23 cellular contexts compared by ENCODE assay signal in the genomic region with DNA sequence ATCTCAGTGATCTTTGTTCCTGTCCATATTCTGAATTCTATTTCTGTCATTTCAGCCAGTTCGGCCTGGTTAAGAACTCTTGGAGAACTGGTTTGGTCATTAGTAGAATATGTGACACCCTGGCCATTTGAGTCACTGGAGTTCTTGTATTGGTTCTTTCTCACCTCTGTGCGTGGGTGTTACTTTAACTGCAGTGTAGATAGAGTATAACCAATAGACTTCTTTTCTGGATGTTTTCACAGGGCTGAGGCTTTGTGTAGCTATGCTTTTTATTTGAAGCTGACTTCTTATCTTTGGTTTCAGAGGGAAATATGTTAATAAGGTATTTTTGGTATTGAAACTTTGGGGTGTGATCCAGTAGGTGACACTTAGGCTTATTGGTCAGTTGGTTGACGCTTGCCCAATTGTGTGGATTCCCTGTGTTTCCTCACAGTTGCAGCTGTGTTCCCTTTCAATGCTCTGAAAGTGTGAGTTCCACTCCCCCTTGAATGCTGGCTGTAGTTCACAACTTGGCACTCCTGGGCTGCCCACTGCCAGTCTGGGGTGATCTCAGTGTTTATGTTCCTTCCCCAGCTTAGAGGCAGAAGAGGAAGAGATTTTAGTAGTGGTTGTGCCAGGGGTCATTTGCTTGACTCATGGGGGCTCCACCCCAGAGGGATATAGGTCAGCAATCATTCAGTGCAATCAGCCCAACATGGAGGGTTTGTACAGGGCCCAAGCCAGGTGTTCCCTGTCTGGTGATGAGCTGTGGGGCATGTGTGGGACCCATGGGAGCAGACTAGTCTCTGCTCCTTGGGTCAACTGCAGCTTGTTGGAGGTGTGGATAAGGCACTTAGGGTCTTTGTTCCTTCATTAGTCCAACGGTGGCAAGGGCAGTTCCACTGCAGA. TPM values are rescaled to one million over a fixed set of nuclear protein-coding genes. Genes with fewer than 3 reads are reported as not detected.
DNase-seq lines count a peak whose midpoint lies in the region; ATAC-seq and TF ChIP-seq lines count a peak whose summit lies in the region.
"Had no signal": no experiment of that assay in that cellular context is flagged by ENCODE, and none has a peak within 500 bp of the region (broad histone marks: within the 10 kb centered on the region; RNA-seq: fewer than 3 reads in every experiment).

No MANE protein-coding gene starts in this region.

- no peak for TF ChIP-seq POLR2A in IMR-90 (IDR thresholded peaks at IDR 0.05; ENCODE audit: low read depth, low read length)

- H3K4me3 ChIP-seq in AG10803 (ENCODE audit: low read length) (no peak overlapping the region), IMR-90 (ENCODE audit: insufficient read depth, low read depth, low read length) (no peak overlapping the region), mesenchymal stem cell (ENCODE audit: insufficient read depth in 1 of 2, low read depth in 1 of 2, low read length in 2 of 2) (no peak overlapping the region)
- H3K4me3 ChIP-seq: A549, GM23338, Peyer's patch had no signal

- no peaks in the 10 kb centered on the region for H4K20me1 ChIP-seq in IMR-90 (ENCODE audit: insufficient read depth, low read length)

- H2BK20ac ChIP-seq in IMR-90 (ENCODE audit: low read depth, low read length) = no peak overlapping the region

- H3K27me3 ChIP-seq in IMR-90 (ENCODE audit: control insufficient read depth, insufficient read depth, low read length) (no peaks in the 10 kb centered on the region), mesenchymal stem cell (ENCODE audit: control insufficient read depth in 1 of 2, insufficient read depth in 1 of 2, low read length in 2 of 2) (no peaks in the 10 kb centered on the region)
- H3K27me3 ChIP-seq: BE2C, Peyer's patch had no signal

- H2BK15ac ChIP-seq in IMR-90 (ENCODE audit: low read depth, low read length) (no peak overlapping the region), mesenchymal stem cell (ENCODE audit: low read depth, poor library complexity, severe bottlenecking) (no peak overlapping the region)

- POLR2A ChIA-PET in IMR-90 (lab: Charles Lee; ENCODE audit: unreplicated experiment) = no interaction called here

- H3K4ac ChIP-seq in IMR-90 (ENCODE audit: low read depth, low read length) (no peak overlapping the region), mesenchymal stem cell (ENCODE audit: low read depth in 1 of 2, low read length in 2 of 2) (no peak overlapping the region)

- H2BK5ac ChIP-seq in IMR-90 (ENCODE audit: low read depth, low read length, poor library complexity, severe bottlenecking) (no peak overlapping the region), mesenchymal stem cell (ENCODE audit: low read depth, low read length, poor library complexity, severe bottlenecking) (no peak overlapping the region)

- no peak overlapping the region for H3K56ac ChIP-seq in IMR-90 (ENCODE audit: extremely low read depth, insufficient read depth, low read length)

- WGBS in IMR-90 (ENCODE audit: extremely low coverage in 2 of 2, insufficient read length in 1 of 2), 2 experiments = 0% methylated on average over 1 of the region's 4 CpGs; no CpG with 5 or more reads in 1 of the 2 experiments
- WGBS in mesenchymal stem cell = 81% methylated on average over 4 of the region's 4 CpGs

- H2BK120ac ChIP-seq in IMR-90 (ENCODE audit: low read depth, low read length) (no peak overlapping the region), mesenchymal stem cell (ENCODE audit: low read depth, low read length) (no peak overlapping the region)

- no peaks in the 10 kb centered on the region for H3K36me3 ChIP-seq in IMR-90 (ENCODE audit: control insufficient read depth, insufficient read depth, low read length)
- H3K36me3 ChIP-seq in mesenchymal stem cell (ENCODE audit: control insufficient read depth in 1 of 2, insufficient read depth in 2 of 2, low read depth in 1 of 2, low read length in 2 of 2) = no peaks in the 10 kb centered on the region
- H3K36me3 ChIP-seq: BE2C, Peyer's patch had no signal

- H3K9me3 ChIP-seq in IMR-90 (ENCODE audit: control insufficient read depth, insufficient read depth, low read length) (no peaks in the 10 kb centered on the region), mesenchymal stem cell (ENCODE audit: control insufficient read depth, low read length) (no peaks in the 10 kb centered on the region)
- H3K9me3 ChIP-seq: A549, BE2C, Peyer's patch had no signal

- CTCF ChIA-PET in IMR-90 (lab: Yijun Ruan, JAX) = no interaction called here
- CTCF ChIA-PET in Calu3 (lab: Charles Lee) = no interaction called here

- DNase-seq in AG10803 (ENCODE audit: low read depth) = peak; percentile 1
- DNase-seq in IMR-90 = peak; percentile 34
- DNase-seq in mesenchymal stem cell = peak; percentile 13
- no peak for DNase-seq in NCI-H2227 treated with DMSO at 0.1 percent for 48 hours (lab: John Stamatoyannopoulos, UW)
- DNase-seq in UCSD-AML1 (lab: John Stamatoyannopoulos, UW; ENCODE audit: unreplicated experiment) = no peak
- DNase-seq in Calu3 = no peak
- DNase-seq: BE2C, DMS79, HCEC 1CT, KBM-7, MV-4-11, NCI-H1105 treated with DMSO at 0.1 percent for 48 hours, NCI-H2029 treated with DMSO at 0.1 percent for 48 hours, NCI-H345, NCI-H524, NCI-H82, Peyer's patch had no signal

- H2AFZ ChIP-seq in IMR-90 (replicated peaks; ENCODE audit: low read length, poor library complexity) = no peak overlapping the region
- H2AFZ ChIP-seq in mesenchymal stem cell (ENCODE audit: low read depth, low read length) = no peak overlapping the region
- H2AFZ ChIP-seq: GM23338 had no signal

- H3K36me3 Mint-ChIP-seq in Calu3 (ENCODE audit: insufficient read depth, unreplicated experiment) = no peaks in the 10 kb centered on the region

- H2AK9ac ChIP-seq in IMR-90 (replicated peaks; ENCODE audit: low read depth, low read length, poor library complexity) = no peak overlapping the region

- H4K8ac ChIP-seq in IMR-90 (ENCODE audit: low read depth in 2 of 2, low read length in 2 of 2) = no peak overlapping the region
- no peak overlapping the region for H4K8ac ChIP-seq in mesenchymal stem cell (ENCODE audit: low read length)

- peak overlapping the region; percentile 13; the same call in 1 of the 2 replicates for H3K18ac ChIP-seq in IMR-90 (ENCODE audit: low read depth, low read length)
- no peak overlapping the region for H3K18ac ChIP-seq in mesenchymal stem cell (ENCODE audit: low read depth in 1 of 2, low read length in 2 of 2)

- no peaks in the 10 kb centered on the region for H3K9me1 ChIP-seq in IMR-90 (ENCODE audit: insufficient read depth, low read length)

- H3K27me3 Mint-ChIP-seq in Calu3 (ENCODE audit: unreplicated experiment) = no peaks in the 10 kb centered on the region

- H3K4me1 Mint-ChIP-seq in Calu3 (ENCODE audit: low read depth, unreplicated experiment) = peaks cover 9% of the 10 kb centered on the region

- no peak overlapping the region for H3K14ac ChIP-seq in IMR-90 (replicated peaks; ENCODE audit: low read depth, low read length)
- no peak overlapping the region for H3K14ac ChIP-seq in mesenchymal stem cell (ENCODE audit: low read length in 2 of 2)

- ATAC-seq in IMR-90 (ENCODE audit: low read depth) (peak; percentile 24; the same call in 1 of the 2 replicates), esophagus mucosa (peak; percentile 56)
- ATAC-seq: A549, GM23338, HepG2 had no signal

- no peak overlapping the region for H4K91ac ChIP-seq in IMR-90 (ENCODE audit: insufficient read depth, low read depth, low read length)
- H4K91ac ChIP-seq in mesenchymal stem cell (ENCODE audit: low read length) = no peak overlapping the region

- H3K23ac ChIP-seq in IMR-90 (ENCODE audit: low read depth, low read length) (no peak overlapping the region; the same call in 1 of the 2 replicates), mesenchymal stem cell (ENCODE audit: low read length in 2 of 2) (no peak overlapping the region)

- no peaks in the 10 kb centered on the region for H3K9me3 Mint-ChIP-seq in Calu3 (ENCODE audit: low read depth, unreplicated experiment)
- H3K9me3 Mint-ChIP-seq: GM23338 had no signal

- no peak overlapping the region for H3K27ac Mint-ChIP-seq in Calu3 (ENCODE audit: unreplicated experiment)
- H3K27ac Mint-ChIP-seq: GM23338 had no signal

- no peak overlapping the region for H3K4me3 Mint-ChIP-seq in Calu3 (ENCODE audit: low read depth, unreplicated experiment)
- H3K4me3 Mint-ChIP-seq: GM23338 had no signal

- in situ Hi-C loops in IMR-90 (cut with MboI; ENCODE audit: low sequenced_read_pairs) = no loop called here

- TF ChIP-seq RAD21 in IMR-90 (IDR thresholded peaks at IDR 0.05; ENCODE audit: low read length) = no peak

- peaks cover 4% of the 10 kb centered on the region for H3K4me1 ChIP-seq in IMR-90 (ENCODE audit: control insufficient read depth, insufficient read depth, low read length)
- no peaks in the 10 kb centered on the region for H3K4me1 ChIP-seq in mesenchymal stem cell (ENCODE audit: control insufficient read depth, insufficient read depth, low read depth, low read length)
- H3K4me1 ChIP-seq: A549, BE2C, Peyer's patch had no signal

- H2AK5ac ChIP-seq in IMR-90 (ENCODE audit: low read depth, low read length) = no peak overlapping the region
- no peak overlapping the region for H2AK5ac ChIP-seq in mesenchymal stem cell (ENCODE audit: low read length, severe bottlenecking)

- TF ChIP-seq CTCF in AG10803 (conservative IDR thresholded peaks at IDR 0.05; ENCODE audit: low read length) (no peak), IMR-90 (conservative IDR thresholded peaks at IDR 0.05; ENCODE audit: low read depth, low read length) (no peak), Calu3 (IDR thresholded peaks at IDR 0.05; ENCODE audit: unreplicated experiment) (no peak)

- intact Hi-C loops in IMR-90 (cut with micrococcal nuclease) = no loop called here
- intact Hi-C loops in Calu3 (cut with micrococcal nuclease; ENCODE audit: unreplicated experiment) = no loop called here

- dilution Hi-C loops in IMR-90 (cut with HindIII; ENCODE audit: low sequenced_read_pairs, unreplicated experiment) = no loop called here

- H3K9ac ChIP-seq in IMR-90 (ENCODE audit: low read depth, low read length) = no peak overlapping the region
- H3K9ac ChIP-seq in mesenchymal stem cell (ENCODE audit: low read length) = no peak overlapping the region

- no peak overlapping the region for H3K4me2 ChIP-seq in IMR-90 (ENCODE audit: low read depth, low read length)
- H3K4me2 ChIP-seq in mesenchymal stem cell (ENCODE audit: low read length, poor library complexity, severe bottlenecking) = no peak overlapping the region
- H3K4me2 ChIP-seq: A549, GM23338 had no signal

- no peak overlapping the region for H2BK12ac ChIP-seq in mesenchymal stem cell (ENCODE audit: low read length in 2 of 2)

- H3K79me1 ChIP-seq in IMR-90 (ENCODE audit: low read depth in 1 of 2, low read length in 2 of 2) = no peaks in the 10 kb centered on the region
- no peaks in the 10 kb centered on the region for H3K79me1 ChIP-seq in mesenchymal stem cell (replicated peaks; ENCODE audit: low read length, poor library complexity, severe bottlenecking)

- H4K5ac ChIP-seq in IMR-90 (ENCODE audit: low read depth, low read length) = peak overlapping the region; percentile 45; the same call in 1 of the 2 replicates

- H3K27ac ChIP-seq in IMR-90 (ENCODE audit: insufficient read depth, low read length) (no peak overlapping the region), mesenchymal stem cell (ENCODE audit: low read length, poor library complexity, severe bottlenecking) (no peak overlapping the region)
- H3K27ac ChIP-seq: A549, HL-60, Peyer's patch had no signal

- BruUV-seq in IMR-90 (replicated peaks; lab: Mats Ljungman, UMichigan) (no TSS peak), Calu3 (replicated peaks; lab: Mats Ljungman, UMichigan) (no TSS peak)

RNA-seq across cellular contexts. Expression of gene TEK, which starts 34.9 kb away (rescaled TPM):
- total RNA-seq in IMR-90 (2012; rRNA removed) (10.8 and 11.7 TPM in 2 replicates), esophagus mucosa (1.9 TPM), Calu3 (2022) (not detected in 2 replicates)
- 4.9 and 6.3 TPM in 2 replicates for polyA plus RNA-seq in IMR-90 (2012; rRNA removed)
- 2.4 TPM in 2 replicates for polyA plus RNA-seq in IMR-90 (2012; cell fraction: cytosol; rRNA removed)
- polyA plus RNA-seq in IMR-90 (2012; cell fraction: nucleus; rRNA removed; ENCODE audit: low replicate concordance) = 1.1 and 6.6 TPM in 2 replicates
- polyA plus RNA-seq in mesenchymal stem cell (2013, experiment 1 of 2) = 84.1 TPM
- 84.1 TPM for polyA plus RNA-seq in mesenchymal stem cell (2013, experiment 2 of 2)
- total RNA-seq: HepG2, OCI-LY7 had no signal
- polyA plus RNA-seq: HepG2 had no signal

Comparison
In these comparisons a context has a peak if more than half of its experiments do, and no peak if none do; other contexts are left out.
1. DNase-seq: peak in AG10803 (single experiment), IMR-90 (single experiment) and mesenchymal stem cell (single experiment); none in NCI-H2227 treated with DMSO at 0.1 percent for 48 hours (single experiment), UCSD-AML1 (single experiment) and Calu3 (single experiment).